In the genomic region with DNA sequence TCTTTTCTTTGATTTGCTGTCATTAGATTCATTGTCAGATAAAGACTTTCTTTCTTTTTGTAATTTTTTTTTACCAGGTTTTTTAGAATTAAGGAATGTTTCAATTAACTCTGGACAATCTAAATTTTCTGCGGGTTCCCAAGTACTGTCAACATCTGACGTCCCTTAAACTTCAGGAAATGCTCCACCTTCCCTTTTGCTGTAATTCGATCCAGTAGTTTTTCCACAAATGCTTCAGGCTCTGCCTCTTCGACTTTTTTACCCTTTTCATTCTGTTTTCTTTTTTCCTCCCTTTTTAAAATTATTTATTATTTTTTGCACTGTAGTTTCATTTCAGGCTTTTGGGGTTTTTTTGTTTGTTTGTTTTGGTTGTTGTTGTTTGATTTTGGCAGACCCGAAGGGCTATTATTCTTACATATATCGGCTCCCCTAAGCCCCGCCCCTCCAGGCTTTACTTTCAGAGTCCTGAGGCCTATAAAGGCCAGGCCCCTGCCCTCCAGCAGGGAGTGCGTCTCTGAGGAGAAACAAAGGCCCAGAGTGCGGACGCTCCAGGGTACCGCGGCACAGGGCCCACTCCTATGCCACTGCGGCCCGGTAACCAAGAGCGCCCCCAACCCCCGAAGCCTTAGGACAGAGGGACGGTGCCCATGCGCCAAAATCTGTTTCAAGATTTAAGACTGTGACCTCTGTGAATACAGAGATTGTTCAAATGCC, we compare ENCODE assay signal across 11 cellular contexts.
DNase-seq lines count a peak whose midpoint lies in the region; ATAC-seq, FAIRE-seq and TF ChIP-seq lines count a peak whose summit lies in the region.
"Had no signal": no experiment of that assay in that cellular context is flagged by ENCODE, and none has a peak within 500 bp of the region (broad histone marks: within the 10 kb centered on the region; RNA-seq: fewer than 3 reads in every experiment).

No MANE protein-coding gene starts in this region.

- H3K14ac ChIP-seq in IMR-90 (replicated peaks; ENCODE audit: low read depth, low read length), result no peak overlapping the region

- H3K23ac ChIP-seq in IMR-90 (ENCODE audit: low read depth, low read length), result no peak overlapping the region

- 50% methylated on average over 4 of the region's 18 CpGs; no CpG with 5 or more reads in 1 of the 2 experiments for WGBS in IMR-90 (ENCODE audit: extremely low coverage in 2 of 2, insufficient read length in 1 of 2), 2 experiments
- 17% methylated on average over 18 of the region's 18 CpGs for WGBS in suprapubic skin

- H3K4me3 Mint-ChIP-seq in activated CD8-positive, alpha-beta memory T cell treated with anti-CD3 and anti-CD28 coated beads, Interleukin-2, amount 10 ng/mL, durations not matched to agents 7 days and 5 days, result no peak overlapping the region
- H3K4me3 Mint-ChIP-seq: stimulated activated effector memory CD8-positive, alpha-beta T cell treated with anti-CD3 and anti-CD28 coated beads, Interleukin-12 subunit alpha, Interleukin-12 subunit beta, amount 100 ng/mL, for 72 hours had no signal

- no peaks in the 10 kb centered on the region for H3K27me3 ChIP-seq in IMR-90 (ENCODE audit: control insufficient read depth, insufficient read depth, low read length)
- H3K27me3 ChIP-seq in endothelial cell of umbilical vein (ENCODE audit: control insufficient read depth in 2 of 2, insufficient read depth in 2 of 2, low read length in 2 of 2), result no peaks in the 10 kb centered on the region
- H3K27me3 ChIP-seq in keratinocyte (ENCODE audit: control insufficient read depth, extremely low read depth, insufficient read depth, low read length), result no peaks in the 10 kb centered on the region
- no peaks in the 10 kb centered on the region for H3K27me3 ChIP-seq in suprapubic skin

- H4K5ac ChIP-seq in IMR-90 (ENCODE audit: low read depth, low read length), result peak overlapping the region; percentile 39

- H3K27ac Mint-ChIP-seq in activated CD8-positive, alpha-beta memory T cell treated with anti-CD3 and anti-CD28 coated beads, Interleukin-2, amount 10 ng/mL, durations not matched to agents 7 days and 5 days, result no peak overlapping the region
- H3K27ac Mint-ChIP-seq: stimulated activated effector memory CD8-positive, alpha-beta T cell treated with anti-CD3 and anti-CD28 coated beads, Interleukin-12 subunit alpha, Interleukin-12 subunit beta, amount 100 ng/mL, for 72 hours had no signal

- POLR2A ChIA-PET in IMR-90 (lab: Charles Lee; ENCODE audit: unreplicated experiment) (no interaction called here), endothelial cell of umbilical vein (lab: Charles Lee) (no interaction called here)

- in situ Hi-C loops in IMR-90 (cut with MboI; ENCODE audit: low sequenced_read_pairs), result no loop called here

- H3K9me3 ChIP-seq in IMR-90 (ENCODE audit: control insufficient read depth, insufficient read depth, low read length), result no peaks in the 10 kb centered on the region
- H3K9me3 ChIP-seq in endothelial cell of umbilical vein (replicated peaks; ENCODE audit: control insufficient read depth, insufficient read depth, low read length), result no peaks in the 10 kb centered on the region
- H3K9me3 ChIP-seq in keratinocyte (ENCODE audit: control insufficient read depth, low read depth, low read length), result no peaks in the 10 kb centered on the region
- H3K9me3 ChIP-seq in suprapubic skin, result no peaks in the 10 kb centered on the region

- no peaks in the 10 kb centered on the region for H3K27me3 Mint-ChIP-seq in activated CD8-positive, alpha-beta memory T cell treated with anti-CD3 and anti-CD28 coated beads, Interleukin-2, amount 10 ng/mL, durations not matched to agents 7 days and 5 days

- H3K18ac ChIP-seq in IMR-90 (ENCODE audit: low read depth, low read length), result no peak overlapping the region

- H2BK15ac ChIP-seq in IMR-90 (ENCODE audit: low read depth, low read length), result no peak overlapping the region

- no peaks in the 10 kb centered on the region for H3K79me2 ChIP-seq in endothelial cell of umbilical vein (ENCODE audit: control insufficient read depth, insufficient read depth, low read length)
- no peaks in the 10 kb centered on the region for H3K79me2 ChIP-seq in keratinocyte (ENCODE audit: control insufficient read depth, insufficient read depth, low read length)

- no peak overlapping the region for H3K56ac ChIP-seq in IMR-90 (ENCODE audit: extremely low read depth, insufficient read depth, low read length)

- ATAC-seq in IMR-90 (ENCODE audit: low read depth) (peak; percentile 82), HG02885 (IDR thresholded peaks at IDR 0.05; ENCODE audit: poor library complexity, unreplicated experiment) (no peak)
- no peak for ATAC-seq in activated CD8-positive, alpha-beta memory T cell treated with anti-CD3 and anti-CD28 coated beads, Interleukin-2, amount 10 ng/mL, durations not matched to agents 7 days and 5 days
- ATAC-seq: stimulated activated effector memory CD8-positive, alpha-beta T cell treated with anti-CD3 and anti-CD28 coated beads, Interleukin-12 subunit alpha, Interleukin-12 subunit beta, amount 100 ng/mL, for 72 hours had no signal

- no peaks in the 10 kb centered on the region for H3K36me3 Mint-ChIP-seq in activated CD8-positive, alpha-beta memory T cell treated with anti-CD3 and anti-CD28 coated beads, Interleukin-2, amount 10 ng/mL, durations not matched to agents 7 days and 5 days
- H3K36me3 Mint-ChIP-seq: stimulated activated effector memory CD8-positive, alpha-beta T cell treated with anti-CD3 and anti-CD28 coated beads, Interleukin-12 subunit alpha, Interleukin-12 subunit beta, amount 100 ng/mL, for 72 hours had no signal

- TF ChIP-seq POLR2A in IMR-90 (IDR thresholded peaks at IDR 0.05; ENCODE audit: low read depth, low read length) (no peak), endothelial cell of umbilical vein (IDR thresholded peaks at IDR 0.05; ENCODE audit: low read depth, low read length) (no peak), suprapubic skin (IDR thresholded peaks at IDR 0.05) (no peak)

- BruUV-seq in IMR-90 (replicated peaks; lab: Mats Ljungman, UMichigan) (no TSS peak), endothelial cell of umbilical vein (replicated peaks; lab: Mats Ljungman, UMichigan) (no TSS peak)

- H2AFZ ChIP-seq in IMR-90 (replicated peaks; ENCODE audit: low read length, poor library complexity) (peak overlapping the region; percentile 85), endothelial cell of umbilical vein (ENCODE audit: low read depth, low read length) (peak overlapping the region; percentile 87), keratinocyte (ENCODE audit: control insufficient read depth, low read length) (peak overlapping the region; percentile 37)

- H4K8ac ChIP-seq in IMR-90 (ENCODE audit: low read depth in 2 of 2, low read length in 2 of 2), result peak overlapping the region in 1 of 2 experiments; percentile 56; a peak in 1 of 4 replicates

- H2AK5ac ChIP-seq in IMR-90 (ENCODE audit: low read depth, low read length), result no peak overlapping the region

- H3K4me2 ChIP-seq in IMR-90 (ENCODE audit: low read depth, low read length) (peak overlapping the region; percentile 29), endothelial cell of umbilical vein (ENCODE audit: insufficient read depth, low read length) (peak overlapping the region; percentile 55), keratinocyte (ENCODE audit: control insufficient read depth, extremely low read depth, insufficient read depth, low read depth, low read length) (peak overlapping the region; percentile 37)

- dilution Hi-C loops in IMR-90 (cut with HindIII; ENCODE audit: low sequenced_read_pairs, unreplicated experiment), result no loop called here
- dilution Hi-C loops in endothelial cell of umbilical vein (cut with MboI; ENCODE audit: extremely low pct_ligation_motif_present, low sequenced_read_pairs), result no loop called here
- dilution Hi-C loops in keratinocyte (cut with MboI; ENCODE audit: extremely low pct_ligation_motif_present, low sequenced_read_pairs), result no loop called here

- H3K4me1 Mint-ChIP-seq in activated CD8-positive, alpha-beta memory T cell treated with anti-CD3 and anti-CD28 coated beads, Interleukin-2, amount 10 ng/mL, durations not matched to agents 7 days and 5 days, result no peaks in the 10 kb centered on the region
- H3K4me1 Mint-ChIP-seq: stimulated activated effector memory CD8-positive, alpha-beta T cell treated with anti-CD3 and anti-CD28 coated beads, Interleukin-12 subunit alpha, Interleukin-12 subunit beta, amount 100 ng/mL, for 72 hours had no signal

- no peaks in the 10 kb centered on the region for H3K4me1 ChIP-seq in IMR-90 (ENCODE audit: control insufficient read depth, insufficient read depth, low read length)
- H3K4me1 ChIP-seq in endothelial cell of umbilical vein (ENCODE audit: control insufficient read depth, extremely low read depth, insufficient read depth, low read length), result no peaks in the 10 kb centered on the region
- no peaks in the 10 kb centered on the region for H3K4me1 ChIP-seq in keratinocyte (ENCODE audit: control insufficient read depth, extremely low read depth, insufficient read depth, low read length)
- H3K4me1 ChIP-seq in suprapubic skin, result peaks cover 3% of the 10 kb centered on the region

- H3K27ac ChIP-seq in IMR-90 (ENCODE audit: insufficient read depth, low read length) (no peak overlapping the region), endothelial cell of umbilical vein (ENCODE audit: insufficient read depth, low read depth, low read length) (no peak overlapping the region), keratinocyte (ENCODE audit: control insufficient read depth, insufficient read depth, low read length) (no peak overlapping the region), suprapubic skin (no peak overlapping the region)

- TF ChIP-seq CTCF in IMR-90 (conservative IDR thresholded peaks at IDR 0.05; ENCODE audit: low read depth, low read length) (no peak), endothelial cell of umbilical vein (IDR thresholded peaks at IDR 0.05; ENCODE audit: extremely low read depth in 1 of 2, insufficient read depth in 1 of 2, low read depth in 1 of 2, low read length in 2 of 2) (no peak), keratinocyte (optimal IDR thresholded peaks at IDR 0.05 in 1 of 3, IDR thresholded peaks at IDR 0.05 in 1 of 3, conservative IDR thresholded peaks at IDR 0.05 in 1 of 3; ENCODE audit: extremely low read depth in 1 of 3, insufficient read depth in 2 of 3, low read length in 3 of 3) (no peak), suprapubic skin (IDR thresholded peaks at IDR 0.05) (no peak)

- no peaks in the 10 kb centered on the region for H3K9me1 ChIP-seq in IMR-90 (ENCODE audit: insufficient read depth, low read length)
- no peaks in the 10 kb centered on the region for H3K9me1 ChIP-seq in endothelial cell of umbilical vein (replicated peaks; ENCODE audit: control insufficient read depth, extremely low read depth, insufficient read depth, low read length)
- no peaks in the 10 kb centered on the region for H3K9me1 ChIP-seq in keratinocyte (ENCODE audit: control insufficient read depth, extremely low read depth, insufficient read depth, low read length)

- H3K36me3 ChIP-seq in IMR-90 (ENCODE audit: control insufficient read depth, insufficient read depth, low read length), result no peaks in the 10 kb centered on the region
- no peaks in the 10 kb centered on the region for H3K36me3 ChIP-seq in endothelial cell of umbilical vein (ENCODE audit: control insufficient read depth in 2 of 2, extremely low read depth in 1 of 2, insufficient read depth in 2 of 2, low read length in 2 of 2)
- no peaks in the 10 kb centered on the region for H3K36me3 ChIP-seq in keratinocyte (ENCODE audit: control insufficient read depth in 2 of 2, extremely low read depth in 1 of 2, insufficient read depth in 2 of 2, low read length in 2 of 2)
- no peaks in the 10 kb centered on the region for H3K36me3 ChIP-seq in suprapubic skin

- H3K4me3 ChIP-seq in IMR-90 (ENCODE audit: insufficient read depth, low read depth, low read length), result peak overlapping the region; percentile 33; the same call in 1 of the 2 replicates
- H3K4me3 ChIP-seq in endothelial cell of umbilical vein (replicated peaks in 1 of 3; ENCODE audit: insufficient read depth in 1 of 3, low read depth in 1 of 3, low read length in 3 of 3), result peak overlapping the region; percentile 19 to 39 (median 32)
- peak overlapping the region in 1 of 3 experiments; percentile 20 for H3K4me3 ChIP-seq in keratinocyte (ENCODE audit: control insufficient read depth in 2 of 3, extremely low read depth in 1 of 3, insufficient read depth in 2 of 3, low read depth in 1 of 3, low read length in 3 of 3)
- H3K4me3 ChIP-seq in suprapubic skin, result peak overlapping the region; percentile 28

- H2BK20ac ChIP-seq in IMR-90 (ENCODE audit: low read depth, low read length), result no peak overlapping the region

- intact Hi-C loops in IMR-90 (cut with micrococcal nuclease) (no loop called here), endothelial cell of umbilical vein (cut with micrococcal nuclease) (no loop called here)

- H2BK120ac ChIP-seq in IMR-90 (ENCODE audit: low read depth, low read length), result peak overlapping the region; percentile 24; the same call in 1 of the 2 replicates

- no peak overlapping the region for H3K4ac ChIP-seq in IMR-90 (ENCODE audit: low read depth, low read length)

- DNase-seq in IMR-90 (peak; percentile 12), endothelial cell of umbilical vein (ENCODE audit: low read depth, low spot score) (peak; percentile 54), keratinocyte (ENCODE audit: low read depth, low spot score) (no peak), suprapubic skin (ENCODE audit: low spot score in 2 of 2) (peak; percentile 54 to 67)
- no peak for DNase-seq in activated naive CD4-positive, alpha-beta T cell treated with Interleukin-2 at 50 U/mL for 16 hours
- no peak for DNase-seq in activated CD8-positive, alpha-beta memory T cell treated with anti-CD3 and anti-CD28 coated beads, Interleukin-2, amount 50 U/mL, for 4 hours
- DNase-seq in activated CD8-positive, alpha-beta memory T cell treated with anti-CD3 and anti-CD28 coated beads, Interleukin-2, amount 10 ng/mL, durations not matched to agents 7 days and 5 days, result no peak
- DNase-seq: mammary epithelial cell had no signal

- CTCF ChIA-PET in IMR-90 (lab: Yijun Ruan, JAX), result no interaction called here
- CTCF ChIA-PET in endothelial cell of umbilical vein (lab: Charles Lee), result no interaction called here
- CTCF ChIA-PET in activated CD8-positive, alpha-beta memory T cell treated with anti-CD3 and anti-CD28 coated beads, Interleukin-2, amount 10 ng/mL, durations not matched to agents 7 days and 5 days (lab: Charles Lee), result no interaction called here

- no peak overlapping the region for H2BK5ac ChIP-seq in IMR-90 (ENCODE audit: low read depth, low read length, poor library complexity, severe bottlenecking)

- no peak overlapping the region for H4K91ac ChIP-seq in IMR-90 (ENCODE audit: insufficient read depth, low read depth, low read length)

- no peak for TF ChIP-seq RAD21 in IMR-90 (IDR thresholded peaks at IDR 0.05; ENCODE audit: low read length)

- FAIRE-seq in endothelial cell of umbilical vein (lab: Jason Lieb, UNC) (no peak), keratinocyte (lab: Jason Lieb, UNC) (no peak)
- FAIRE-seq: GM18507 had no signal

- H3K79me1 ChIP-seq in IMR-90 (ENCODE audit: low read depth in 1 of 2, low read length in 2 of 2), result no peaks in the 10 kb centered on the region

- H3K9ac ChIP-seq in IMR-90 (ENCODE audit: low read depth, low read length), result no peak overlapping the region
- H3K9ac ChIP-seq in endothelial cell of umbilical vein (replicated peaks; ENCODE audit: extremely low read depth, insufficient read depth, low read length), result peak overlapping the region; percentile 23
- no peak overlapping the region for H3K9ac ChIP-seq in keratinocyte (ENCODE audit: control insufficient read depth, extremely low read depth, insufficient read depth, low read length)

- H4K20me1 ChIP-seq in IMR-90 (ENCODE audit: insufficient read depth, low read length) (no peaks in the 10 kb centered on the region), endothelial cell of umbilical vein (replicated peaks; ENCODE audit: control insufficient read depth, extremely low read depth, insufficient read depth, low read length) (no peaks in the 10 kb centered on the region), keratinocyte (ENCODE audit: control insufficient read depth, extremely low read depth, insufficient read depth, low read length) (no peaks in the 10 kb centered on the region)

- H3K9me3 Mint-ChIP-seq in activated CD8-positive, alpha-beta memory T cell treated with anti-CD3 and anti-CD28 coated beads, Interleukin-2, amount 10 ng/mL, durations not matched to agents 7 days and 5 days (ENCODE audit: low read depth), result no peaks in the 10 kb centered on the region

- no peak overlapping the region for H2AK9ac ChIP-seq in IMR-90 (replicated peaks; ENCODE audit: low read depth, low read length, poor library complexity)

- TF ChIP-seq EP300 in suprapubic skin (IDR thresholded peaks at IDR 0.05), result no peak

Comparison
In these comparisons a context has a peak if more than half of its experiments do, and no peak if none do; other contexts are left out.
1. DNase-seq: peak in IMR-90 (single experiment), endothelial cell of umbilical vein (single experiment) and suprapubic skin (2 of 2); none in keratinocyte (single experiment), activated naive CD4-positive, alpha-beta T cell treated with Interleukin-2 at 50 U/mL for 16 hours (single experiment), activated CD8-positive, alpha-beta memory T cell treated with anti-CD3 and anti-CD28 coated beads, Interleukin-2, amount 50 U/mL, for 4 hours (single experiment) and activated CD8-positive, alpha-beta memory T cell treated with anti-CD3 and anti-CD28 coated beads, Interleukin-2, amount 10 ng/mL, durations not matched to agents 7 days and 5 days (single experiment).
2. H2AFZ ChIP-seq: peak in every context shown above with its lines; median percentile 87 in endothelial cell of umbilical vein; 85 in IMR-90; 37 in keratinocyte.
3. Peak in every context shown above with its lines, with median percentiles within 50 percentile points of each other: H3K4me2 ChIP-seq.